Comparison of ENCODE assay signal across 12 cellular contexts in genomic region chr14:61584258-61584657, GRCh38.
A peak's percentile ranks its signal among the peaks of the same experiment; 100 is the strongest.
DNase-seq lines count a peak whose midpoint lies in the region; ATAC-seq and TF ChIP-seq lines count a peak whose summit lies in the region.
"Had no signal": no experiment of that assay in that cellular context is flagged by ENCODE, and none has a peak within 500 bp of the region (broad histone marks: within the 10 kb centered on the region; RNA-seq: fewer than 3 reads in every experiment).

No MANE protein-coding gene starts in this region.

- no peaks in the 10 kb centered on the region for H3K79me2 ChIP-seq in smooth muscle cell (ENCODE audit: low read depth)

- TF ChIP-seq CTCF in fibroblast of the aortic adventitia (IDR thresholded peaks at IDR 0.05; ENCODE audit: insufficient read depth, low read length) = no peak
- TF ChIP-seq CTCF in smooth muscle cell (IDR thresholded peaks at IDR 0.05; ENCODE audit: borderline replicate concordance, insufficient read depth, poor library complexity, severe bottlenecking) = no peak
- no peak for TF ChIP-seq CTCF in CD4-positive, alpha-beta T cell (IDR thresholded peaks at IDR 0.05)
- no peak for TF ChIP-seq CTCF in Calu3 (IDR thresholded peaks at IDR 0.05; ENCODE audit: unreplicated experiment)

- BruUV-seq in Calu3 (replicated peaks; lab: Mats Ljungman, UMichigan) = no TSS peak

- DNase-seq in HCEC 1CT = peak; percentile 85
- peak; percentile 72 for DNase-seq in fibroblast of the aortic adventitia (ENCODE audit: low read depth)
- DNase-seq in smooth muscle cell (lab: John Stamatoyannopoulos, UW; ENCODE audit: unreplicated experiment) = no peak
- DNase-seq in CD4-positive, alpha-beta T cell = no peak
- DNase-seq in SW480 (ENCODE audit: low spot score) = no peak
- DNase-seq in Calu3 = no peak
- DNase-seq: activated CD8-positive, alpha-beta memory T cell treated with anti-CD3 and anti-CD28 coated beads for 24 hours; dermis blood vessel endothelial cell; H7; midbrain had no signal

- H3F3A ChIP-seq in smooth muscle cell (ENCODE audit: low read depth) = peaks cover 18% of the 10 kb centered on the region

- no peak overlapping the region for H3K27ac Mint-ChIP-seq in CD4-positive, alpha-beta T cell
- H3K27ac Mint-ChIP-seq in Calu3 (ENCODE audit: unreplicated experiment) = no peak overlapping the region
- H3K27ac Mint-ChIP-seq: activated naive CD4-positive, alpha-beta T cell treated with anti-CD3 and anti-CD28 coated beads, Interleukin-2, amount 50 U/mL, for 72 hours had no signal

- H3K27me3 ChIP-seq in smooth muscle cell (ENCODE audit: low read depth) = no peaks in the 10 kb centered on the region
- no peaks in the 10 kb centered on the region for H3K27me3 ChIP-seq in CD4-positive, alpha-beta T cell (ENCODE audit: control insufficient read depth, insufficient read depth, low read length)

- peak; percentile 34 for ATAC-seq in SK-N-SH treated with all-trans-retinoic acid at 6 μM for 48 hours
- ATAC-seq in CD4-positive, alpha-beta T cell (ENCODE audit: poor library complexity) = no peak

- no peaks in the 10 kb centered on the region for H3K27me3 Mint-ChIP-seq in CD4-positive, alpha-beta T cell
- H3K27me3 Mint-ChIP-seq in Calu3 (ENCODE audit: unreplicated experiment) = no peaks in the 10 kb centered on the region

- H3K9ac ChIP-seq in smooth muscle cell (ENCODE audit: low read depth) = peak overlapping the region; percentile 49

- intact Hi-C loops in CD4-positive, alpha-beta T cell (cut with DNase I, micrococcal nuclease) = no loop called here
- intact Hi-C loops in Calu3 (cut with micrococcal nuclease; ENCODE audit: unreplicated experiment) = no loop called here

- H3K36me3 Mint-ChIP-seq in CD4-positive, alpha-beta T cell (ENCODE audit: low read depth) = no peaks in the 10 kb centered on the region
- H3K36me3 Mint-ChIP-seq in Calu3 (ENCODE audit: insufficient read depth, unreplicated experiment) = no peaks in the 10 kb centered on the region

- peaks cover 23% of the 10 kb centered on the region for H3K4me1 ChIP-seq in smooth muscle cell (ENCODE audit: low read depth)

- peaks cover 17% of the 10 kb centered on the region for H3K4me1 Mint-ChIP-seq in CD4-positive, alpha-beta T cell (ENCODE audit: low read depth)
- H3K4me1 Mint-ChIP-seq in Calu3 (ENCODE audit: low read depth, unreplicated experiment) = peaks cover 18% of the 10 kb centered on the region

- H3K4me3 ChIP-seq in fibroblast of the aortic adventitia (ENCODE audit: low read depth, low read length) (no peak overlapping the region), smooth muscle cell (no peak overlapping the region)

- H3K9me3 ChIP-seq in smooth muscle cell (replicated peaks; ENCODE audit: low read depth) = no peaks in the 10 kb centered on the region
- no peaks in the 10 kb centered on the region for H3K9me3 ChIP-seq in CD4-positive, alpha-beta T cell (ENCODE audit: control insufficient read depth, low read length)

- no peak overlapping the region for H3K4me3 Mint-ChIP-seq in CD4-positive, alpha-beta T cell
- no peak overlapping the region for H3K4me3 Mint-ChIP-seq in Calu3 (ENCODE audit: low read depth, unreplicated experiment)

- POLR2A ChIA-PET in CD4-positive, alpha-beta T cell (lab: Charles Lee) = no interaction called here

- H3K27ac ChIP-seq in smooth muscle cell (ENCODE audit: low read depth) = peak overlapping the region; percentile 92
- no peak overlapping the region for H3K27ac ChIP-seq in CD4-positive, alpha-beta T cell (ENCODE audit: low read depth, low read length)

- H2AFZ ChIP-seq in smooth muscle cell (ENCODE audit: low read depth) = peak overlapping the region; percentile 56

- H3K36me3 ChIP-seq in smooth muscle cell (ENCODE audit: low read depth) = no peaks in the 10 kb centered on the region

- WGBS in smooth muscle cell (ENCODE audit: low lambda C conversion rate) = 28% methylated on average over 2 of the region's 2 CpGs

- H3K4me2 ChIP-seq in smooth muscle cell = peak overlapping the region; percentile 15

- no peaks in the 10 kb centered on the region for H3K9me3 Mint-ChIP-seq in CD4-positive, alpha-beta T cell
- H3K9me3 Mint-ChIP-seq in Calu3 (ENCODE audit: low read depth, unreplicated experiment) = no peaks in the 10 kb centered on the region

- H4K20me1 ChIP-seq in smooth muscle cell (ENCODE audit: low read depth) = no peaks in the 10 kb centered on the region

- CTCF ChIA-PET in CD4-positive, alpha-beta T cell (lab: Charles Lee) = interaction anchor here (0.7 kb wide), 1 partner anchor 291 kb away, joined by 6 read pairs; no protein-coding TSS in a partner anchor
- CTCF ChIA-PET in Calu3 (lab: Charles Lee) = no interaction called here

TF ChIP-seq in SK-N-SH treated with all-trans-retinoic acid at 6 μM for 48 hours, 23 proteins besides CTCF, POLR2A, EP300 and RAD21:
- TF ChIP-seq ZFP3 (CRISPR knock-in tag; IDR thresholded peaks at IDR 0.05) (0 out of 2 replicates have a peak, but pooled peaks have one; percentile 33), ZFP30 (CRISPR knock-in tag; IDR thresholded peaks at IDR 0.05) (no peak), ISL1 (CRISPR knock-in tag; IDR thresholded peaks at IDR 0.05) (peak; percentile 49), SNAI2 (CRISPR knock-in tag; IDR thresholded peaks at IDR 0.05) (peak; percentile 15; the same call in 1 of the 2 replicates), ESRRG (CRISPR knock-in tag; IDR thresholded peaks at IDR 0.05) (no peak), ARNTL (CRISPR knock-in tag; IDR thresholded peaks at IDR 0.05; ENCODE audit: borderline replicate concordance, low read depth) (no peak), RARB (CRISPR knock-in tag; IDR thresholded peaks at IDR 0.05) (no peak), OSR1 (CRISPR knock-in tag; IDR thresholded peaks at IDR 0.05) (no peak), ZNF565 (CRISPR knock-in tag; conservative IDR thresholded peaks at IDR 0.05; ENCODE audit: low read depth) (no peak), PATZ1 (CRISPR knock-in tag; IDR thresholded peaks at IDR 0.05; ENCODE audit: borderline replicate concordance) (no peak)
TF ChIP-seq in SK-N-SH treated with all-trans-retinoic acid at 6 μM for 48 hours: peak in this region for 3.

Comparison
In these comparisons a context has a peak if more than half of its experiments do, and no peak if none do; other contexts are left out.
1. DNase-seq: peak in HCEC 1CT (single experiment) and fibroblast of the aortic adventitia (single experiment); none in smooth muscle cell (single experiment), CD4-positive, alpha-beta T cell (0 of 10), SW480 (single experiment) and Calu3 (single experiment).